ENCODE assay signal across 8 cellular contexts in the genomic region with DNA sequence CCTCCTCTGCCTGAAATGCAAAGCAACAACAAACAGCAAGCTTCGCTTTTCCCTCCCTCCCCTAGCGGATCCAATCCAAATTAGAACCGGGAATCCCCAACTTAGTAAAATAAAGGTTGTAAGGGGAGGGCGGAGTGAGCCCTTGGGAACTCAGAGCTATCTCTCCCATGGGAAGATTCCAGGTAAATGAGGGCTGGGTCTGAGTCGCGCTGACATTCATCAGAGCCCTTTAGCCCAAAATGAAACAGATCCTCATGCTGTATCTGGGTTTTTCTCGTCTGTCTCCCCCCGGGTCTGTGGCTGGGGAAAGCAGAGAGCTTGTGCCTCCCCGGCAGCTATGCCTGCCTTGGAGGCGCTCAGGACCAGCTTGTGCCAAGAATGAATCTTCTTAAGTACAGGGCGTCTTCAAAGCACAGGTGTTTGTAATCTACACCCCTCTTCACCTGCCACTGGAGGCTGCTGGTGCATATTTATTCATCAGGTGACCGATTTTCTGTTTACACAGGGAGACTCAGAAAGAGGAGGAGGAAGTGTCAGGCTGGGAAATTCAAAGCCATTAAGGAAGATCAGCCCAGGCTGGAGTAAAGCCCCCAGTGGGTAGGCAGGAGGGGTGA. TPM values are rescaled to one million over a fixed set of nuclear protein-coding genes. Genes with fewer than 3 reads are reported as not detected.
DNase-seq lines count a peak whose midpoint lies in the region; ATAC-seq, FAIRE-seq and TF ChIP-seq lines count a peak whose summit lies in the region.

No MANE protein-coding gene starts in this region.

- H3K4me1 Mint-ChIP-seq in activated CD8-positive, alpha-beta T cell treated with anti-CD3 and anti-CD28 coated beads for 36 hours (ENCODE audit: low read depth): peaks cover 46% of the 10 kb centered on the region

- peak overlapping the region; percentile 65 for H3K27ac Mint-ChIP-seq in activated CD8-positive, alpha-beta T cell treated with anti-CD3 and anti-CD28 coated beads for 36 hours

- H3K36me3 ChIP-seq in KMS-11 (ENCODE audit: insufficient read depth) (no peaks in the 10 kb centered on the region), iPS-20b (ENCODE audit: insufficient read depth, low read depth, low read length) (no peaks in the 10 kb centered on the region), suprapubic skin (no peaks in the 10 kb centered on the region)

- no peaks in the 10 kb centered on the region for H3K36me3 Mint-ChIP-seq in activated CD8-positive, alpha-beta T cell treated with anti-CD3 and anti-CD28 coated beads for 36 hours (ENCODE audit: low read depth)

- 8% methylated on average over 12 of the region's 12 CpGs for WGBS in suprapubic skin

- H3K27me3 ChIP-seq in KMS-11 (ENCODE audit: insufficient read depth, low read depth): peaks cover 66% of the 10 kb centered on the region
- H3K27me3 ChIP-seq in iPS-20b (ENCODE audit: insufficient read depth, low read length): peaks cover 21% of the 10 kb centered on the region; the same call in 1 of the 2 replicates
- H3K27me3 ChIP-seq in suprapubic skin: no peaks in the 10 kb centered on the region

- no peak for ATAC-seq in activated CD8-positive, alpha-beta T cell treated with anti-CD3 and anti-CD28 coated beads for 36 hours
- ATAC-seq in GM19463 (IDR thresholded peaks at IDR 0.05; ENCODE audit: unreplicated experiment) (no peak), HG02852 (IDR thresholded peaks at IDR 0.05; ENCODE audit: unreplicated experiment) (no peak)

- H3K27me3 Mint-ChIP-seq in activated CD8-positive, alpha-beta T cell treated with anti-CD3 and anti-CD28 coated beads for 36 hours: no peaks in the 10 kb centered on the region

- TF ChIP-seq POLR2A in suprapubic skin (IDR thresholded peaks at IDR 0.05): no peak

- no peak for FAIRE-seq in HTR-8/SVneo (lab: Jason Lieb, UNC)

- H3K4me1 ChIP-seq in KMS-11 (ENCODE audit: low read depth, poor library complexity, severe bottlenecking) (peaks cover 34% of the 10 kb centered on the region), iPS-20b (ENCODE audit: insufficient read depth, low read length) (peaks cover 23% of the 10 kb centered on the region; the same call in 1 of the 2 replicates), suprapubic skin (peaks cover 85% of the 10 kb centered on the region)

- intact Hi-C loops in activated CD8-positive, alpha-beta T cell treated with anti-CD3 and anti-CD28 coated beads for 36 hours (cut with micrococcal nuclease): loop anchor here (2.0 kb wide), 1 partner anchor 55 kb away; the partner anchor contains the start of gene GSE1

- H3K27ac ChIP-seq in KMS-11 (no peak overlapping the region), iPS-20b (ENCODE audit: low read length) (no peak overlapping the region), suprapubic skin (peak overlapping the region; percentile 85)

- POLR2A ChIA-PET in activated CD8-positive, alpha-beta T cell treated with anti-CD3 and anti-CD28 coated beads for 36 hours (lab: Charles Lee): interaction anchor here (1.5 to 1.7 kb wide), 2 partner anchors 11 to 56 kb away, joined by 8 to 12 read pairs; no protein-coding TSS in a partner anchor

- CTCF ChIA-PET in activated CD8-positive, alpha-beta T cell treated with anti-CD3 and anti-CD28 coated beads for 36 hours (lab: Charles Lee): interaction anchor here (0.9 to 2.2 kb wide), 3 partner anchors 11 to 58 kb away, joined by 5 to 17 read pairs (median 13); no protein-coding TSS in a partner anchor

- H3K9me3 ChIP-seq in iPS-20b (ENCODE audit: insufficient read depth, low read depth, low read length) (no peaks in the 10 kb centered on the region), suprapubic skin (no peaks in the 10 kb centered on the region)

- H3K79me2 ChIP-seq in KMS-11 (ENCODE audit: insufficient read depth, low read depth): no peaks in the 10 kb centered on the region

- no peak overlapping the region for H3K4me3 ChIP-seq in KMS-11 (IDR thresholded peaks at IDR 0.05; ENCODE audit: insufficient read depth, low read depth, low read length)
- peak overlapping the region; percentile 87 for H3K4me3 ChIP-seq in iPS-20b (ENCODE audit: low read length)
- peak overlapping the region; percentile 80 for H3K4me3 ChIP-seq in suprapubic skin

- H4K20me1 ChIP-seq in KMS-11 (ENCODE audit: insufficient read depth): no peaks in the 10 kb centered on the region

- no peak for TF ChIP-seq EP300 in suprapubic skin (IDR thresholded peaks at IDR 0.05)

- peak overlapping the region; percentile 79 for H3K4me3 Mint-ChIP-seq in activated CD8-positive, alpha-beta T cell treated with anti-CD3 and anti-CD28 coated beads for 36 hours

- H3K4me2 ChIP-seq in KMS-11: peak overlapping the region; percentile 98

- no peak overlapping the region for H2AFZ ChIP-seq in KMS-11 (ENCODE audit: low read depth)

- no peaks in the 10 kb centered on the region for H3K9me3 Mint-ChIP-seq in activated CD8-positive, alpha-beta T cell treated with anti-CD3 and anti-CD28 coated beads for 36 hours

- DNase-seq in COR-L47 (lab: John Stamatoyannopoulos, UW): peak; percentile 77
- DNase-seq in activated CD8-positive, alpha-beta T cell treated with anti-CD3 and anti-CD28 coated beads for 36 hours: no peak
- DNase-seq in suprapubic skin (ENCODE audit: low spot score in 2 of 2): no peak
- no peak for DNase-seq in HTR-8/SVneo (ENCODE audit: insufficient read length, low spot score)

- TF ChIP-seq CTCF in KMS-11 (conservative IDR thresholded peaks at IDR 0.05; ENCODE audit: low read depth, low read length) (no peak), suprapubic skin (IDR thresholded peaks at IDR 0.05) (no peak)
- no peak for TF ChIP-seq CTCF in activated CD8-positive, alpha-beta T cell treated with anti-CD3 and anti-CD28 coated beads for 36 hours (IDR thresholded peaks at IDR 0.05)

- no peak overlapping the region for H3K9ac ChIP-seq in KMS-11
- H3K9ac ChIP-seq in iPS-20b (ENCODE audit: low read depth, low read length): peak overlapping the region; percentile 82; the same call in 1 of the 2 replicates

RNA-seq across cellular contexts. Expression of gene GSE1, which starts 55.0 kb away (rescaled TPM):
- total RNA-seq in activated CD8-positive, alpha-beta T cell treated with anti-CD3 and anti-CD28 coated beads for 36 hours: 10 to 100 TPM; 33.6 to 34.5 TPM
- total RNA-seq in suprapubic skin: 100 to 1,000 TPM in 2 of 4 donors, 10 to 100 TPM in 2; 46.7 to 144 (median 96.9) TPM
